Comparison of ENCODE assay signal across 15 cellular contexts in genomic region chr22:26891431-26891830, GRCh38.
DNase-seq lines count a peak whose midpoint lies in the region; ATAC-seq, FAIRE-seq and TF ChIP-seq lines count a peak whose summit lies in the region.
"Had no signal": no experiment of that assay in that cellular context is flagged by ENCODE, and none has a peak within 500 bp of the region (broad histone marks: within the 10 kb centered on the region; RNA-seq: fewer than 3 reads in every experiment).

No MANE protein-coding gene starts in this region.

- H3K4me3 ChIP-seq in coronary artery = no peak overlapping the region
- no peak overlapping the region for H3K4me3 ChIP-seq in neural progenitor cell
- H3K4me3 ChIP-seq in testis = no peak overlapping the region
- H3K4me3 ChIP-seq: SJSA1 had no signal

- H3K27me3 ChIP-seq in neural progenitor cell = no peaks in the 10 kb centered on the region
- H3K27me3 ChIP-seq in testis = no peaks in the 10 kb centered on the region
- H3K27me3 ChIP-seq: SJSA1 had no signal

- H3K79me2 ChIP-seq in neural progenitor cell (ENCODE audit: low read depth) = no peaks in the 10 kb centered on the region

- DNase-seq in A172 (ENCODE audit: low spot score) (peak; percentile 25), M059J (ENCODE audit: low read depth) (peak; percentile 40), coronary artery (ENCODE audit: low spot score) (peak; percentile 52), neural progenitor cell (ENCODE audit: low spot score) (no peak), testis (no peak), GM13976 (ENCODE audit: low spot score) (no peak), RCC 7860 (ENCODE audit: low spot score) (no peak)
- DNase-seq: DMS 273 treated with DMSO at 0.1 percent for 48 hours, MV-4-11, NCI-H446, OCI-M1 had no signal

- H3K27ac Mint-ChIP-seq in neural progenitor cell = peak overlapping the region; percentile 14

- H3K4me1 ChIP-seq in neural progenitor cell = no peaks in the 10 kb centered on the region
- peaks cover 6% of the 10 kb centered on the region for H3K4me1 ChIP-seq in testis

- no peaks in the 10 kb centered on the region for H3F3A ChIP-seq in neural progenitor cell (ENCODE audit: low read depth)

- intact Hi-C loops in testis (cut with DNase I; ENCODE audit: low total_unique reads) = no loop called here

- no peak overlapping the region for H3K9ac ChIP-seq in neural progenitor cell

- no peaks in the 10 kb centered on the region for H3K36me3 Mint-ChIP-seq in neural progenitor cell

- no peak overlapping the region for H3K4me3 Mint-ChIP-seq in neural progenitor cell

- no peak for TF ChIP-seq POLR2A in testis (IDR thresholded peaks at IDR 0.05)

- in situ Hi-C loops in GM13976 (cut with MboI; ENCODE audit: low sequenced_read_pairs, unreplicated experiment) = no loop called here

- H3K27me3 Mint-ChIP-seq in neural progenitor cell (ENCODE audit: insufficient read depth, low read depth) = peaks cover 16% of the 10 kb centered on the region

- no peaks in the 10 kb centered on the region for H3K9me3 Mint-ChIP-seq in neural progenitor cell

- 94% methylated on average over 3 of the region's 3 CpGs for WGBS in testis, 2 donors

- no peak for TF ChIP-seq CTCF in coronary artery (IDR thresholded peaks at IDR 0.05)
- TF ChIP-seq CTCF in neural progenitor cell (IDR thresholded peaks at IDR 0.05) = no peak
- TF ChIP-seq CTCF in testis (IDR thresholded peaks at IDR 0.05) = no peak
- no peak for TF ChIP-seq CTCF in GM13976 (IDR thresholded peaks at IDR 0.05; ENCODE audit: borderline replicate concordance, control extremely low read depth, extremely low read depth, insufficient read depth, missing control alignments)

- no peak overlapping the region for H3K4me2 ChIP-seq in neural progenitor cell

- H3K9me3 ChIP-seq in neural progenitor cell (ENCODE audit: low read depth) (no peaks in the 10 kb centered on the region), testis (no peaks in the 10 kb centered on the region)
- H3K9me3 ChIP-seq: SJSA1 had no signal

- H2AFZ ChIP-seq in neural progenitor cell (replicated peaks) = no peak overlapping the region

- no peak for FAIRE-seq in RCC 7860 (lab: Jason Lieb, UNC)
- FAIRE-seq: A204.1 had no signal

- no peak for ATAC-seq in HG02763 (IDR thresholded peaks at IDR 0.05; ENCODE audit: unreplicated experiment)

- H3K36me3 ChIP-seq in neural progenitor cell (no peaks in the 10 kb centered on the region), testis (ENCODE audit: low read depth, missing control alignments) (no peaks in the 10 kb centered on the region)
- H3K36me3 ChIP-seq: SJSA1 had no signal

- H3K27ac ChIP-seq in coronary artery (no peak overlapping the region), neural progenitor cell (no peak overlapping the region), testis (no peak overlapping the region)
- H3K27ac ChIP-seq: C4-2B, SJSA1 had no signal

- H3K4me1 Mint-ChIP-seq in neural progenitor cell = peaks cover 59% of the 10 kb centered on the region

- H4K20me1 ChIP-seq in neural progenitor cell (ENCODE audit: low read depth) = no peaks in the 10 kb centered on the region

Comparison
In these comparisons a context has a peak if more than half of its experiments do, and no peak if none do; other contexts are left out.
1. DNase-seq: peak in A172 (single experiment), M059J (single experiment) and coronary artery (single experiment); none in neural progenitor cell (single experiment), testis (single experiment), GM13976 (single experiment) and RCC 7860 (single experiment).